Comparison of ENCODE assay signal across 11 cellular contexts in the genomic region with DNA sequence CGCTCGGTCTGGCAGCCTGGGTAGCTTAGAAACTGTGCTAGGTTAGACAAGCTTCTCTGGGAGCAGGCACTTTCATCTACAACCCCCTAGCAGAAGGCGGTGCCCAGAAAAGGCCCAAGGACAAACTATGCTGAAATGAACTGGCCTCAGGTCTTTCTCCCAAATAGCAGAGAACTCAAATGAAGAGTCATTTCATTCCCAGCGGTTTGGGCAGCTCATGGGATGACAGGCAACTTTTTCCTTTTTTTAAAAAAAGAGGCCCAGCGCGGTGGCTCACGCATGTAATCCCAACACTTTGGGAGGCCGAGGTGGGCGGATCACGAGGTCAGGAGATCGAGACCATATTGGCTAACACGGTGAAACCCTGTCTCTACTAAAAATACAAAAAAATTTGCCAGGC. TPM values are rescaled to one million over a fixed set of nuclear protein-coding genes. Genes with fewer than 3 reads are reported as not detected.
DNase-seq lines count a peak whose midpoint lies in the region; FAIRE-seq and TF ChIP-seq lines count a peak whose summit lies in the region.
"Had no signal": no experiment of that assay in that cellular context is flagged by ENCODE, and none has a peak within 500 bp of the region (broad histone marks: within the 10 kb centered on the region; RNA-seq: fewer than 3 reads in every experiment).

No MANE protein-coding gene starts in this region.

- intact Hi-C loops in dendritic cell treated with granulocyte-macrophage colony-stimulating factor and Interleukin-4, amounts not matched to agents 40 ng/mL and 50 ng/mL, for 4 days (cut with micrococcal nuclease), result loop anchor here (5.0 to 10.0 kb wide), 2 partner anchors 40 to 63 kb away; no protein-coding TSS in a partner anchor
- intact Hi-C loops in kidney (cut with DNase I), result loop anchor here (10.0 kb wide), 1 partner anchor 93 kb away; no protein-coding TSS in a partner anchor

- H3K4me3 Mint-ChIP-seq in dendritic cell treated with granulocyte-macrophage colony-stimulating factor and Interleukin-4, amounts not matched to agents 40 ng/mL and 50 ng/mL, for 4 days, result peak overlapping the region; percentile 81
- H3K4me3 Mint-ChIP-seq in progenitor cell of endocrine pancreas (ENCODE audit: low read depth), result peak overlapping the region; percentile 52

- peaks cover 66% of the 10 kb centered on the region for H3K79me2 ChIP-seq in DOHH2 (ENCODE audit: control insufficient read depth, low read length)
- H3K79me2 ChIP-seq in OCI-LY1 (ENCODE audit: insufficient read depth, low read length), result peaks cover 29% of the 10 kb centered on the region

- no peak for DNase-seq in progenitor cell of endocrine pancreas (ENCODE audit: low spot score, unreplicated experiment)
- no peak for DNase-seq in urothelium cell line (ENCODE audit: low spot score)
- no peak for DNase-seq in ecto neural progenitor cell (ENCODE audit: low spot score)
- no peak for DNase-seq in kidney
- no peak for DNase-seq in DMS 273 (lab: John Stamatoyannopoulos, UW; ENCODE audit: unreplicated experiment)
- DNase-seq: DMS79, islet precursor cell had no signal

- H3K9me3 ChIP-seq in DOHH2 (ENCODE audit: control insufficient read depth, insufficient read depth, low read length) (no peaks in the 10 kb centered on the region), OCI-LY1 (ENCODE audit: low read length) (no peaks in the 10 kb centered on the region), kidney (ENCODE audit: control insufficient read depth in 1 of 2, low read length in 2 of 2) (no peaks in the 10 kb centered on the region)

- H3K4me3 ChIP-seq in DOHH2 (ENCODE audit: low read length), result peak overlapping the region; percentile 92
- peak overlapping the region; percentile 48 for H3K4me3 ChIP-seq in OCI-LY1 (ENCODE audit: low read depth, low read length, poor library complexity, severe bottlenecking)
- no peak overlapping the region for H3K4me3 ChIP-seq in kidney (ENCODE audit: low read length in 2 of 2)
- H3K4me3 ChIP-seq: SJSA1 had no signal

- no peaks in the 10 kb centered on the region for H3K27me3 Mint-ChIP-seq in dendritic cell treated with granulocyte-macrophage colony-stimulating factor and Interleukin-4, amounts not matched to agents 40 ng/mL and 50 ng/mL, for 4 days
- H3K27me3 Mint-ChIP-seq in progenitor cell of endocrine pancreas, result no peaks in the 10 kb centered on the region

- 0 out of 2 replicates have a peak, but pooled peaks cover 4% of the 10 kb centered on the region for H4K20me1 ChIP-seq in DOHH2 (ENCODE audit: control insufficient read depth, insufficient read depth, low read depth, low read length)
- H4K20me1 ChIP-seq in OCI-LY1 (ENCODE audit: insufficient read depth, low read length), result no peaks in the 10 kb centered on the region

- H2AFZ ChIP-seq in OCI-LY1 (ENCODE audit: low read length), result no peak overlapping the region

- H3K9me2 ChIP-seq in DOHH2 (replicated peaks; ENCODE audit: control insufficient read depth, low read length) (no peaks in the 10 kb centered on the region), OCI-LY1 (ENCODE audit: low read depth, low read length) (no peaks in the 10 kb centered on the region)

- H3K27me3 ChIP-seq in DOHH2 (ENCODE audit: control insufficient read depth, low read length) (no peaks in the 10 kb centered on the region), OCI-LY1 (ENCODE audit: insufficient read depth, low read length) (no peaks in the 10 kb centered on the region)
- H3K27me3 ChIP-seq: SJSA1 had no signal

- peak overlapping the region; percentile 87 for H3K27ac Mint-ChIP-seq in dendritic cell treated with granulocyte-macrophage colony-stimulating factor and Interleukin-4, amounts not matched to agents 40 ng/mL and 50 ng/mL, for 4 days
- no peak overlapping the region for H3K27ac Mint-ChIP-seq in progenitor cell of endocrine pancreas

- H3K36me3 ChIP-seq in DOHH2 (ENCODE audit: control insufficient read depth, low read length) (peaks cover 54% of the 10 kb centered on the region), OCI-LY1 (ENCODE audit: insufficient read depth, low read length) (no peaks in the 10 kb centered on the region; the same call in 1 of the 2 replicates), kidney (ENCODE audit: control insufficient read depth in 1 of 2, insufficient read depth in 2 of 2, low read length in 2 of 2) (no peaks in the 10 kb centered on the region)

- H3K9me3 Mint-ChIP-seq in dendritic cell treated with granulocyte-macrophage colony-stimulating factor and Interleukin-4, amounts not matched to agents 40 ng/mL and 50 ng/mL, for 4 days, result no peaks in the 10 kb centered on the region
- H3K9me3 Mint-ChIP-seq in progenitor cell of endocrine pancreas (ENCODE audit: low read depth), result no peaks in the 10 kb centered on the region

- H3K4me1 ChIP-seq in DOHH2 (ENCODE audit: control insufficient read depth, low read length), result peaks cover 79% of the 10 kb centered on the region
- peaks cover 72% of the 10 kb centered on the region for H3K4me1 ChIP-seq in OCI-LY1 (ENCODE audit: insufficient read depth, low read length, severe bottlenecking)
- peaks cover 43 to 46% of the 10 kb centered on the region in 2 donors for H3K4me1 ChIP-seq in kidney (ENCODE audit: control insufficient read depth in 1 of 2, insufficient read depth in 1 of 2, low read depth in 1 of 2, low read length in 2 of 2)

- peaks cover 56% of the 10 kb centered on the region for H3K36me3 Mint-ChIP-seq in dendritic cell treated with granulocyte-macrophage colony-stimulating factor and Interleukin-4, amounts not matched to agents 40 ng/mL and 50 ng/mL, for 4 days (ENCODE audit: low read depth)
- no peaks in the 10 kb centered on the region for H3K36me3 Mint-ChIP-seq in progenitor cell of endocrine pancreas (ENCODE audit: insufficient read depth)

- no peak for FAIRE-seq in urothelium cell line (lab: Jason Lieb, UNC)
- FAIRE-seq in kidney (lab: Jason Lieb, UNC), result no peak

- H3K4me2 ChIP-seq in DOHH2 (ENCODE audit: low read length) (peak overlapping the region; percentile 77), OCI-LY1 (ENCODE audit: low read length) (peak overlapping the region; percentile 69)

- TF ChIP-seq CTCF in DOHH2 (IDR thresholded peaks at IDR 0.05; ENCODE audit: low read depth, low read length, poor library complexity, severe bottlenecking) (no peak), OCI-LY1 (IDR thresholded peaks at IDR 0.05; ENCODE audit: low read length) (no peak), progenitor cell of endocrine pancreas (IDR thresholded peaks at IDR 0.05; ENCODE audit: unreplicated experiment) (no peak), kidney (IDR thresholded peaks at IDR 0.05; ENCODE audit: borderline replicate concordance, extremely low read depth, insufficient read depth) (no peak)

- H3K4me1 Mint-ChIP-seq in dendritic cell treated with granulocyte-macrophage colony-stimulating factor and Interleukin-4, amounts not matched to agents 40 ng/mL and 50 ng/mL, for 4 days (ENCODE audit: low read depth), result peaks cover 61% of the 10 kb centered on the region
- H3K4me1 Mint-ChIP-seq in progenitor cell of endocrine pancreas (ENCODE audit: low read depth), result peaks cover 47% of the 10 kb centered on the region

- peaks cover 23% of the 10 kb centered on the region for H3F3A ChIP-seq in DOHH2 (ENCODE audit: control insufficient read depth, insufficient read depth)
- H3F3A ChIP-seq in OCI-LY1 (ENCODE audit: insufficient read depth, low read length), result peaks cover 9% of the 10 kb centered on the region; the same call in 1 of the 2 replicates

- peak overlapping the region; percentile 96 for H3K27ac ChIP-seq in DOHH2 (ENCODE audit: low read depth, low read length)
- H3K27ac ChIP-seq in OCI-LY1 (ENCODE audit: low read depth, low read length, poor library complexity, severe bottlenecking), result peak overlapping the region; percentile 98
- H3K27ac ChIP-seq in kidney (ENCODE audit: low read depth in 2 of 2, low read length in 2 of 2), result peak overlapping the region in 1 of 2 donors; percentile 65
- H3K27ac ChIP-seq: SJSA1 had no signal

- H3K9ac ChIP-seq in OCI-LY1 (ENCODE audit: low read length) (peak overlapping the region; percentile 39; the same call in 1 of the 2 replicates), kidney (ENCODE audit: low read length in 2 of 2) (peak overlapping the region in 1 of 2 donors; percentile 34)

RNA-seq across cellular contexts. Expression of a gene that starts 2.5 kb away (rescaled TPM):
- 57.3 and 62.8 TPM in 2 replicates for total RNA-seq in progenitor cell of endocrine pancreas
- 79.7 TPM for total RNA-seq in kidney
- 15.5 TPM for polyA plus RNA-seq in kidney (ENCODE audit: insufficient read depth, low read depth, low replicate concordance)

Comparison
In these comparisons a context has a peak if more than half of its experiments do, and no peak if none do; other contexts are left out.
1. H3K4me3 ChIP-seq: peak in DOHH2 (single experiment) and OCI-LY1 (single experiment); none in kidney (0 of 2).